Comparison of ENCODE assay signal across 8 cellular contexts in genomic region chr3:138479355-138479964, GRCh38. TPM values are rescaled to one million over a fixed set of nuclear protein-coding genes. Genes with fewer than 3 reads are reported as not detected.
DNase-seq lines count a peak whose midpoint lies in the region; ATAC-seq and TF ChIP-seq lines count a peak whose summit lies in the region.

No MANE protein-coding gene starts in this region.

- H4K8ac ChIP-seq in mesendoderm (ENCODE audit: low read depth, low read length): no peak overlapping the region

- H3K27me3 ChIP-seq in mesendoderm (ENCODE audit: insufficient read depth, low read length, poor library complexity): no peaks in the 10 kb centered on the region

- H3K56ac ChIP-seq in mesendoderm (ENCODE audit: low read length): no peak overlapping the region

- H3K4me1 Mint-ChIP-seq in chondrocyte (ENCODE audit: low read depth): no peaks in the 10 kb centered on the region

- H3K4me1 ChIP-seq in mesendoderm (ENCODE audit: control insufficient read depth, low read depth, low read length): no peaks in the 10 kb centered on the region

- ATAC-seq in GM21737 (IDR thresholded peaks at IDR 0.05; ENCODE audit: unreplicated experiment) (no peak), HG03039 (IDR thresholded peaks at IDR 0.05; ENCODE audit: unreplicated experiment) (no peak)

- no peak overlapping the region for H3K4ac ChIP-seq in mesendoderm (ENCODE audit: low read depth, low read length)

- no peak overlapping the region for H3K4me3 Mint-ChIP-seq in chondrocyte (ENCODE audit: unreplicated experiment)

- no peak overlapping the region for H2BK120ac ChIP-seq in mesendoderm (ENCODE audit: low read depth, low read length)

- no peaks in the 10 kb centered on the region for H3K9me3 Mint-ChIP-seq in chondrocyte (ENCODE audit: low read depth)

- no peaks in the 10 kb centered on the region for H3K36me3 Mint-ChIP-seq in chondrocyte (ENCODE audit: low read depth)

- H3K27ac Mint-ChIP-seq in chondrocyte (ENCODE audit: unreplicated experiment): no peak overlapping the region

- DNase-seq in NCI-H1436 (lab: John Stamatoyannopoulos, UW) (peak; percentile 33), NCI-H1436 treated with DMSO at 0.1 percent for 48 hours (lab: John Stamatoyannopoulos, UW) (no peak), HFF-Myc (ENCODE audit: extremely low read depth, low read depth) (peak; percentile 16), NOMO-1 treated with dmso at 0.1 percent for 144 hours (lab: John Stamatoyannopoulos, UW; ENCODE audit: unreplicated experiment) (peak; percentile 36), chondrocyte (ENCODE audit: low spot score) (no peak), mesendoderm (peak; percentile 81)

- no peak overlapping the region for H3K27ac ChIP-seq in mesendoderm (ENCODE audit: low read depth, low read length)

- H2BK15ac ChIP-seq in mesendoderm (replicated peaks; ENCODE audit: low read depth): no peak overlapping the region

- H2BK5ac ChIP-seq in mesendoderm (ENCODE audit: low read length): no peak overlapping the region

- no peak overlapping the region for H3K4me3 ChIP-seq in HFF-Myc (replicated peaks; ENCODE audit: low read depth, low read length)
- no peak overlapping the region for H3K4me3 ChIP-seq in mesendoderm (ENCODE audit: low read length)

- H3K4me2 ChIP-seq in mesendoderm (ENCODE audit: low read length): no peak overlapping the region

- H3K79me2 ChIP-seq in mesendoderm (ENCODE audit: control insufficient read depth, insufficient read depth, low read length): no peaks in the 10 kb centered on the region

- H4K5ac ChIP-seq in mesendoderm (ENCODE audit: low read length): no peak overlapping the region

- no peaks in the 10 kb centered on the region for H3K79me1 ChIP-seq in mesendoderm (ENCODE audit: low read length)

- H3K23ac ChIP-seq in mesendoderm (ENCODE audit: low read length): no peak overlapping the region

- peak; percentile 92 for TF ChIP-seq CTCF in HFF-Myc (IDR thresholded peaks at IDR 0.05; ENCODE audit: low read depth, low read length, missing control alignments)
- peak; percentile 82 for TF ChIP-seq CTCF in chondrocyte (IDR thresholded peaks at IDR 0.05)

- no CpG with 5 or more reads among the region's 5 CpGs for WGBS in mesendoderm (ENCODE audit: extremely low coverage, insufficient coverage, low lambda C conversion rate)

- H2AK5ac ChIP-seq in mesendoderm (ENCODE audit: low read length): no peak overlapping the region

- H3K9ac ChIP-seq in mesendoderm (ENCODE audit: low read length): no peak overlapping the region

- H3K18ac ChIP-seq in mesendoderm (ENCODE audit: low read length): no peak overlapping the region

- no peaks in the 10 kb centered on the region for H3K36me3 ChIP-seq in mesendoderm (ENCODE audit: control insufficient read depth, insufficient read depth, low read length)

- no peaks in the 10 kb centered on the region for H3K27me3 Mint-ChIP-seq in chondrocyte (ENCODE audit: low read depth)

RNA-seq across cellular contexts. Expression of gene ESYT3, which starts 45.0 kb away (rescaled TPM):
- 0.39 to 0.70 TPM (median 0.54 TPM) in 3 replicates for total RNA-seq in chondrocyte
- 1.9 TPM for polyA plus RNA-seq in mesendoderm (2013, experiment 1 of 2)
- 1.9 TPM for polyA plus RNA-seq in mesendoderm (2013, experiment 2 of 2)

Comparison
In these comparisons a context has a peak if more than half of its experiments do, and no peak if none do; other contexts are left out.
1. DNase-seq: peak in NCI-H1436 (single experiment), HFF-Myc (single experiment), NOMO-1 treated with dmso at 0.1 percent for 144 hours (single experiment) and mesendoderm (single experiment); none in NCI-H1436 treated with DMSO at 0.1 percent for 48 hours (single experiment) and chondrocyte (single experiment).